Comparison of ENCODE assay signal across 14 cellular contexts in the genomic region with DNA sequence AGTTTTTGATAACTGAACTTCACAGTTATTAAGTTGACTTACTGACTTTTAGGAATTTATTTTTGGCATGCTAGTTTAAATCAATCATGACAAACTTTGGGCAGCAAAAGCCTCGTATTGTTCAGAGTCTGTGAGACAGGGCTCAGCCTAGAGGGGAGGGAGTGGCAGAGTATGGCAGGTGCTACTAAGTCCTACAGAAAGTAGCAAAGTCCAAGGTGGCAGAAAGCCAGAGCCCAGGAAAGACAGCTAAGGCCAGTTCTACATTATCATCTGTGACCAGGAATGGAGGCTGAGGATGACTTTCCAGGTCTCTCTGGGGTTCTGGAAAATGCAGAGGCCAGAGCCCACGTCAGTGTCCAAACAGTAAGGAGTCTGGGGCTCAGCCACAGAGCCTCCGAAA. TPM values are rescaled to one million over a fixed set of nuclear protein-coding genes. Genes with fewer than 3 reads are reported as not detected.
A peak's percentile ranks its signal among the peaks of the same experiment; 100 is the strongest.
DNase-seq lines count a peak whose midpoint lies in the region; ATAC-seq and TF ChIP-seq lines count a peak whose summit lies in the region.
"Had no signal": no experiment of that assay in that cellular context is flagged by ENCODE, and none has a peak within 500 bp of the region (broad histone marks: within the 10 kb centered on the region; RNA-seq: fewer than 3 reads in every experiment).

No MANE protein-coding gene starts in this region.

- POLR2A ChIA-PET in RWPE1 (lab: Yijun Ruan, JAX; ENCODE audit: low non-redundant PET) = interaction anchor here (0.6 kb wide), 1 partner anchor 599 kb away, joined by 3 read pairs; no protein-coding TSS in a partner anchor

- no peak for TF ChIP-seq POLR2A in heart left ventricle (IDR thresholded peaks at IDR 0.05)

- CTCF ChIA-PET in RWPE1 (lab: Yijun Ruan, JAX) = no interaction called here

- DNase-seq in right atrium auricular region (ENCODE audit: low spot score) = peak; percentile 40
- DNase-seq in heart left ventricle = no peak
- peak; percentile 53 for DNase-seq in osteocyte (ENCODE audit: extremely low spot score, unreplicated experiment)
- DNase-seq in NCI-H748 treated with DMSO at 0.1 percent for 48 hours (lab: John Stamatoyannopoulos, UW) = no peak
- no peak for DNase-seq in RWPE1 (ENCODE audit: low spot score)
- DNase-seq in NCI-H748 (lab: John Stamatoyannopoulos, UW; ENCODE audit: unreplicated experiment) = no peak
- DNase-seq: BE2C; CD4-positive, alpha-beta memory T cell; DND-41; GDM1; GM23248 had no signal

- TF ChIP-seq CTCF in right atrium auricular region (IDR thresholded peaks at IDR 0.05) (no peak), heart left ventricle (IDR thresholded peaks at IDR 0.05) (no peak), liver (IDR thresholded peaks at IDR 0.05; ENCODE audit: low read depth, low read length, missing input control) (no peak), osteocyte (IDR thresholded peaks at IDR 0.05) (no peak), RWPE1 (conservative IDR thresholded peaks at IDR 0.05; ENCODE audit: low read depth) (no peak)

- H3K36me3 Mint-ChIP-seq in osteocyte (ENCODE audit: unreplicated experiment) = no peaks in the 10 kb centered on the region
- H3K36me3 Mint-ChIP-seq: CD4-positive, alpha-beta memory T cell had no signal

- 73 to 89% (median 81%) methylated on average over 3 of the region's 3 CpGs for WGBS in heart left ventricle, 4 donors
- WGBS in liver = 64% methylated on average over 3 of the region's 3 CpGs

- H3K4me3 Mint-ChIP-seq in osteocyte (ENCODE audit: unreplicated experiment) = no peak overlapping the region
- H3K4me3 Mint-ChIP-seq: CD4-positive, alpha-beta memory T cell had no signal

- intact Hi-C loops in heart left ventricle (cut with DNase I) = loop anchor here in 5 of 10 donors (5.0 to 10.0 kb wide), 3 partner anchors 121 to 829 kb away; no protein-coding TSS in a partner anchor

- no peak for TF ChIP-seq RAD21 in liver (IDR thresholded peaks at IDR 0.05)

- H3K27me3 ChIP-seq in right atrium auricular region (no peaks in the 10 kb centered on the region), heart left ventricle (no peaks in the 10 kb centered on the region), liver (ENCODE audit: control insufficient read depth in 4 of 4, insufficient read depth in 4 of 4, low read length in 3 of 4) (no peaks in the 10 kb centered on the region)
- H3K27me3 ChIP-seq: BE2C had no signal

- H3K4me3 ChIP-seq in right atrium auricular region (no peak overlapping the region), heart left ventricle (no peak overlapping the region), liver (ENCODE audit: low read depth in 1 of 3, low read length in 3 of 3) (no peak overlapping the region)
- H3K4me3 ChIP-seq: GM23248 had no signal

- no peaks in the 10 kb centered on the region for H3K9me3 ChIP-seq in right atrium auricular region
- H3K9me3 ChIP-seq in heart left ventricle = no peaks in the 10 kb centered on the region
- H3K9me3 ChIP-seq in liver (ENCODE audit: control insufficient read depth in 4 of 4, low read length in 3 of 4) = no peaks in the 10 kb centered on the region
- H3K9me3 ChIP-seq: BE2C had no signal

- H3K4me1 ChIP-seq in right atrium auricular region (no peaks in the 10 kb centered on the region), heart left ventricle (no peaks in the 10 kb centered on the region), liver (ENCODE audit: control insufficient read depth in 4 of 4, insufficient read depth in 4 of 4, low read length in 3 of 4) (no peaks in the 10 kb centered on the region)
- H3K4me1 ChIP-seq: BE2C had no signal

- H3K4me1 Mint-ChIP-seq in osteocyte (ENCODE audit: unreplicated experiment) = peaks cover 2% of the 10 kb centered on the region

- ATAC-seq in heart left ventricle = no peak
- ATAC-seq: HCT116 had no signal

- H3K27ac ChIP-seq in right atrium auricular region = no peak overlapping the region
- H3K27ac ChIP-seq in heart left ventricle = no peak overlapping the region
- H3K27ac ChIP-seq in liver (ENCODE audit: low read depth in 1 of 2, low read length in 2 of 2) = no peak overlapping the region
- no peak overlapping the region for H3K27ac ChIP-seq in RWPE1
- H3K27ac ChIP-seq: C4-2B, GM23248 had no signal

- peaks cover 35% of the 10 kb centered on the region for H3K27me3 Mint-ChIP-seq in osteocyte (ENCODE audit: unreplicated experiment)

- H3K27ac Mint-ChIP-seq in osteocyte (ENCODE audit: unreplicated experiment) = no peak overlapping the region
- H3K27ac Mint-ChIP-seq: CD4-positive, alpha-beta memory T cell had no signal

- H3K36me3 ChIP-seq in right atrium auricular region (no peaks in the 10 kb centered on the region), heart left ventricle (no peaks in the 10 kb centered on the region), liver (ENCODE audit: control insufficient read depth in 4 of 4, insufficient read depth in 3 of 4, low read depth in 1 of 4, low read length in 3 of 4) (no peaks in the 10 kb centered on the region)
- H3K36me3 ChIP-seq: BE2C had no signal

- no peaks in the 10 kb centered on the region for H3K9me3 Mint-ChIP-seq in osteocyte (ENCODE audit: unreplicated experiment)
- H3K9me3 Mint-ChIP-seq: CD4-positive, alpha-beta memory T cell had no signal

- no peak overlapping the region for H3K9ac ChIP-seq in liver (ENCODE audit: low read depth in 1 of 2, low read length in 2 of 2)
- H3K9ac ChIP-seq: GM23248 had no signal

TF ChIP-seq in liver, 16 proteins besides CTCF, POLR2A, EP300 and RAD21:
- TF ChIP-seq SP1 (IDR thresholded peaks at IDR 0.05) = no peak
- peak; percentile 24 to 46 for TF ChIP-seq HNF4A (conservative IDR thresholded peaks at IDR 0.05)
- no peak for TF ChIP-seq MAX (IDR thresholded peaks at IDR 0.05)

RNA-seq across cellular contexts. Expression of gene CHST10, which starts 34.2 kb away (rescaled TPM):
- total RNA-seq in right atrium auricular region (10 to 100 TPM; 12.5 to 16.4 TPM), heart left ventricle (10 to 100 TPM in 4 of 9 donors, 1 to 10 TPM in 5; 7.2 to 14.1 (median 9.8) TPM), liver (1 to 10 TPM; 1.5 to 5.2 TPM), osteocyte (14.4 and 17.3 TPM in 2 replicates)
- polyA plus RNA-seq in heart left ventricle (1 to 10 TPM; 5.8 to 6.7 TPM), liver (under 1 TPM; 0.11 to 0.47 TPM)

Comparison
In these comparisons a context has a peak if more than half of its experiments do, and no peak if none do; other contexts are left out.
1. DNase-seq: peak in right atrium auricular region (single experiment) and osteocyte (single experiment); none in heart left ventricle (0 of 5), NCI-H748 treated with DMSO at 0.1 percent for 48 hours (single experiment), RWPE1 (single experiment) and NCI-H748 (single experiment).